In the genomic region with DNA sequence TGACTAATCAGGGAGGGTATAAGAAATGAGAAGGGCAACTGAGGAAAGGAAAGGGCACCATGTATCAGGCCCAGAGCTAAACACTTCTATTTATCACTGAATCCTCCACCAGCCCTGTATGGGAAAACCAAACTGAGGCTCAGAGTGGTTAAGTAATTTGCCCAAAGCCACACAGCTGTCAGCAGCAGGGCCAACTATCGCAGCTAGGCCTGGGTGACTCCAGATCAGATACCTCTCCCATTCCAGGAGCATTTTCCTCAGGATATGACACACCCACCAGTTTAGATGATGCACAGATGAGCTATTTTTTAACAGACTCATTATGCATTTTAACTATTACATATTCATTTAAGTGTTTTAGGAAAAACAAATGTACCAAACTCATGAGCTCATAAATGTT, we compare ENCODE assay signal across 35 cellular contexts. TPM values are rescaled to one million over a fixed set of nuclear protein-coding genes. Genes with fewer than 3 reads are reported as not detected.
A peak's percentile ranks its signal among the peaks of the same experiment; 100 is the strongest.
DNase-seq lines count a peak whose midpoint lies in the region; ATAC-seq lines count a peak whose summit lies in the region.
"Had no signal": no experiment of that assay in that cellular context is flagged by ENCODE, and none has a peak within 500 bp of the region (broad histone marks: within the 10 kb centered on the region; RNA-seq: fewer than 3 reads in every experiment).

No MANE protein-coding gene starts in this region.

- no peak overlapping the region for H3K27ac ChIP-seq in GM23248
- H3K27ac ChIP-seq: left ventricle myocardium inferior, Peyer's patch, prostate gland, thyroid gland, vagina had no signal

- H3K27me3 ChIP-seq in GM23248 (replicated peaks; ENCODE audit: insufficient read depth) = no peaks in the 10 kb centered on the region
- H3K27me3 ChIP-seq: Peyer's patch, thyroid gland, vagina had no signal

- no peaks in the 10 kb centered on the region for H3K79me2 ChIP-seq in GM23248 (ENCODE audit: insufficient read depth)

- H3K36me3 ChIP-seq in GM23248 (ENCODE audit: low read depth) = no peaks in the 10 kb centered on the region
- H3K36me3 ChIP-seq: left ventricle myocardium inferior, Peyer's patch, prostate gland, thyroid gland, vagina had no signal

- H3K4me3 ChIP-seq in GM23248 = no peak overlapping the region
- H3K4me3 ChIP-seq: left ventricle myocardium inferior, Peyer's patch, prostate gland, thyroid gland, vagina had no signal

- peaks cover 12% of the 10 kb centered on the region for H3K36me3 Mint-ChIP-seq in activated naive CD8-positive, alpha-beta T cell
- peaks cover 50% of the 10 kb centered on the region for H3K36me3 Mint-ChIP-seq in activated naive CD8-positive, alpha-beta T cell treated with anti-CD3 and anti-CD28 coated beads for 36 hours
- H3K36me3 Mint-ChIP-seq in activated naive CD8-positive, alpha-beta T cell treated with anti-CD3 and anti-CD28 coated beads, Interleukin-2, amount 50 U/mL, for 24 hours (ENCODE audit: low read depth) = peaks cover 38% of the 10 kb centered on the region
- H3K36me3 Mint-ChIP-seq in stimulated activated effector memory CD8-positive, alpha-beta T cell treated with anti-CD3 and anti-CD28 coated beads, Interleukin-12 subunit alpha, Interleukin-12 subunit beta, amount 100 ng/mL, for 72 hours = peaks cover 28% of the 10 kb centered on the region
- H3K36me3 Mint-ChIP-seq in stimulated activated naive B cell treated with anti-CD40 and anti-IgM and Interleukin-4, amounts not matched to agents 10 μg/mL and 1 μg/mL and 100 μg/mL, for 72 hours = peaks cover 30 to 46% of the 10 kb centered on the region in 2 donors

- no peaks in the 10 kb centered on the region for H3K9me3 Mint-ChIP-seq in activated naive CD8-positive, alpha-beta T cell (ENCODE audit: low read depth)
- peaks cover 10% of the 10 kb centered on the region for H3K9me3 Mint-ChIP-seq in activated naive CD8-positive, alpha-beta T cell treated with anti-CD3 and anti-CD28 coated beads for 36 hours
- peaks cover 8% of the 10 kb centered on the region for H3K9me3 Mint-ChIP-seq in activated naive CD8-positive, alpha-beta T cell treated with anti-CD3 and anti-CD28 coated beads, Interleukin-2, amount 50 U/mL, for 24 hours
- no peaks in the 10 kb centered on the region for H3K9me3 Mint-ChIP-seq in stimulated activated effector memory CD8-positive, alpha-beta T cell treated with anti-CD3 and anti-CD28 coated beads, Interleukin-12 subunit alpha, Interleukin-12 subunit beta, amount 100 ng/mL, for 72 hours
- H3K9me3 Mint-ChIP-seq in stimulated activated naive B cell treated with anti-CD40 and anti-IgM and Interleukin-4, amounts not matched to agents 10 μg/mL and 1 μg/mL and 100 μg/mL, for 72 hours = peaks cover 0 to 2% of the 10 kb centered on the region in 2 donors

- no peaks in the 10 kb centered on the region for H4K20me1 ChIP-seq in GM23248 (ENCODE audit: insufficient read depth)

- no peaks in the 10 kb centered on the region for H3K9me2 ChIP-seq in GM23248 (ENCODE audit: insufficient read depth)

- peaks cover 48% of the 10 kb centered on the region for H3K4me1 Mint-ChIP-seq in activated naive CD8-positive, alpha-beta T cell (ENCODE audit: low read depth)
- peaks cover 37% of the 10 kb centered on the region for H3K4me1 Mint-ChIP-seq in activated naive CD8-positive, alpha-beta T cell treated with anti-CD3 and anti-CD28 coated beads for 36 hours
- peaks cover 29% of the 10 kb centered on the region for H3K4me1 Mint-ChIP-seq in activated naive CD8-positive, alpha-beta T cell treated with anti-CD3 and anti-CD28 coated beads, Interleukin-2, amount 50 U/mL, for 24 hours
- peaks cover 29% of the 10 kb centered on the region for H3K4me1 Mint-ChIP-seq in stimulated activated effector memory CD8-positive, alpha-beta T cell treated with anti-CD3 and anti-CD28 coated beads, Interleukin-12 subunit alpha, Interleukin-12 subunit beta, amount 100 ng/mL, for 72 hours
- H3K4me1 Mint-ChIP-seq in stimulated activated naive B cell treated with anti-CD40 and anti-IgM and Interleukin-4, amounts not matched to agents 10 μg/mL and 1 μg/mL and 100 μg/mL, for 72 hours = peaks cover 20 to 41% of the 10 kb centered on the region in 2 donors
- H3K4me1 Mint-ChIP-seq: endodermal cell, mesothelial cell of epicardium had no signal

- in situ Hi-C loops in GM23248 (cut with MboI) = no loop called here

- no peaks in the 10 kb centered on the region for H3K9me3 ChIP-seq in GM23248 (ENCODE audit: low read depth)
- H3K9me3 ChIP-seq: prostate gland, thyroid gland had no signal

- no peak for ATAC-seq in activated naive CD8-positive, alpha-beta T cell treated with anti-CD3 and anti-CD28 coated beads, Interleukin-2, amount 50 U/mL, for 24 hours
- ATAC-seq in stimulated activated effector memory CD8-positive, alpha-beta T cell treated with anti-CD3 and anti-CD28 coated beads, Interleukin-12 subunit alpha, Interleukin-12 subunit beta, amount 100 ng/mL, for 72 hours = no peak
- no peak for ATAC-seq in stimulated activated naive B cell treated with anti-CD40 and anti-IgM and Interleukin-4, amounts not matched to agents 10 μg/mL and 1 μg/mL and 100 μg/mL, for 72 hours (replicated peaks)
- no peak for ATAC-seq in activated CD4-positive, CD25-positive, alpha-beta regulatory T cell treated with anti-CD3 and anti-CD28 coated beads, Interleukin-2, amount 50 U/mL, for 24 hours
- ATAC-seq: sciatic nerve had no signal

- H3K4me2 ChIP-seq in GM23248 (ENCODE audit: unreplicated experiment) = no peak overlapping the region

- no peak for DNase-seq in activated naive CD8-positive, alpha-beta T cell treated with anti-CD3 and anti-CD28 coated beads for 36 hours
- DNase-seq in GM23248 (peak; percentile 11), DMS79 treated with DMSO at 0.1 percent for 48 hours (lab: John Stamatoyannopoulos, UW) (no peak)
- DNase-seq in activated naive CD8-positive, alpha-beta T cell treated with anti-CD3 and anti-CD28 coated beads, Interleukin-2, amount 50 U/mL, for 24 hours = no peak
- no peak for DNase-seq in stimulated activated effector memory CD8-positive, alpha-beta T cell treated with anti-CD3 and anti-CD28 coated beads, Interleukin-12 subunit alpha, Interleukin-12 subunit beta, amount 100 ng/mL, for 72 hours (ENCODE audit: low spot score in 2 of 2)
- DNase-seq in stimulated activated naive B cell treated with anti-CD40 and anti-IgM and Interleukin-4, amounts not matched to agents 10 μg/mL and 1 μg/mL and 100 μg/mL, for 72 hours = no peak
- DNase-seq: ACHN; activated CD4-positive, alpha-beta T cell treated with anti-CD3 and anti-CD28 coated beads for 1 hour; activated naive CD4-positive, alpha-beta T cell treated with anti-CD3 and anti-CD28 coated beads for 36 hours; amniotic stem cell; Caco-2; DMS53; endodermal cell; GF-D8; H7; left ventricle myocardium inferior; NCI-H1048; NCI-H1694; NCI-H446; NCI-H748 treated with DMSO at 0.1 percent for 48 hours; occipital lobe; Peyer's patch; SIG-M5; stimulated activated CD4-positive, alpha-beta T cell treated with anti-CD3 and anti-CD28 coated beads, Interleukin-12 subunit alpha, Interleukin-12 subunit beta, amount 100 ng/mL, for 4 hours; stimulated activated CD4-positive, alpha-beta T cell treated with anti-CD3 and anti-CD28 coated beads, Interleukin-2, amount 100 ng/mL, for 48 hours; thyroid gland had no signal

- WGBS in GM23248 (ENCODE audit: low coverage in 1 of 2, low lambda C conversion rate in 2 of 2, missing lambda C conversion rate in 2 of 2), 2 experiments = 64 to 86% methylated on average over 1 of the region's 1 CpG

- no peak overlapping the region for H3K9ac ChIP-seq in GM23248

- H2AFZ ChIP-seq in GM23248 = no peak overlapping the region

- peak overlapping the region; percentile 34 for H3K27ac Mint-ChIP-seq in activated naive CD8-positive, alpha-beta T cell
- no peak overlapping the region for H3K27ac Mint-ChIP-seq in activated naive CD8-positive, alpha-beta T cell treated with anti-CD3 and anti-CD28 coated beads for 36 hours
- peak overlapping the region; percentile 60 for H3K27ac Mint-ChIP-seq in activated naive CD8-positive, alpha-beta T cell treated with anti-CD3 and anti-CD28 coated beads, Interleukin-2, amount 50 U/mL, for 24 hours
- peak overlapping the region; percentile 43 for H3K27ac Mint-ChIP-seq in stimulated activated effector memory CD8-positive, alpha-beta T cell treated with anti-CD3 and anti-CD28 coated beads, Interleukin-12 subunit alpha, Interleukin-12 subunit beta, amount 100 ng/mL, for 72 hours
- H3K27ac Mint-ChIP-seq in stimulated activated naive B cell treated with anti-CD40 and anti-IgM and Interleukin-4, amounts not matched to agents 10 μg/mL and 1 μg/mL and 100 μg/mL, for 72 hours = no peak overlapping the region
- H3K27ac Mint-ChIP-seq: activated naive CD4-positive, alpha-beta T cell treated with anti-CD3 and anti-CD28 coated beads for 36 hours; brain; endodermal cell; mesothelial cell of epicardium; T-helper 2 cell treated with Interferon-gamma antibody and Interleukin-4, amounts not matched to agents 5 μg/mL and 100 μg/mL, for 36 hours had no signal

- H3K4me3 Mint-ChIP-seq in activated naive CD8-positive, alpha-beta T cell = no peak overlapping the region
- no peak overlapping the region for H3K4me3 Mint-ChIP-seq in activated naive CD8-positive, alpha-beta T cell treated with anti-CD3 and anti-CD28 coated beads for 36 hours
- H3K4me3 Mint-ChIP-seq in activated naive CD8-positive, alpha-beta T cell treated with anti-CD3 and anti-CD28 coated beads, Interleukin-2, amount 50 U/mL, for 24 hours = no peak overlapping the region
- no peak overlapping the region for H3K4me3 Mint-ChIP-seq in stimulated activated effector memory CD8-positive, alpha-beta T cell treated with anti-CD3 and anti-CD28 coated beads, Interleukin-12 subunit alpha, Interleukin-12 subunit beta, amount 100 ng/mL, for 72 hours
- H3K4me3 Mint-ChIP-seq in stimulated activated naive B cell treated with anti-CD40 and anti-IgM and Interleukin-4, amounts not matched to agents 10 μg/mL and 1 μg/mL and 100 μg/mL, for 72 hours = no peak overlapping the region
- H3K4me3 Mint-ChIP-seq: activated naive CD4-positive, alpha-beta T cell treated with anti-CD3 and anti-CD28 coated beads for 36 hours; brain; dendritic cell treated with granulocyte-macrophage colony-stimulating factor and Interleukin-4, amounts not matched to agents 40 ng/mL and 50 ng/mL, for 4 days; endodermal cell; mesothelial cell of epicardium; T-helper 2 cell treated with Interferon-gamma antibody and Interleukin-4, amounts not matched to agents 5 μg/mL and 100 μg/mL, for 36 hours had no signal

- H3K27me3 Mint-ChIP-seq in activated naive CD8-positive, alpha-beta T cell = no peaks in the 10 kb centered on the region
- H3K27me3 Mint-ChIP-seq in activated naive CD8-positive, alpha-beta T cell treated with anti-CD3 and anti-CD28 coated beads for 36 hours = no peaks in the 10 kb centered on the region
- no peaks in the 10 kb centered on the region for H3K27me3 Mint-ChIP-seq in activated naive CD8-positive, alpha-beta T cell treated with anti-CD3 and anti-CD28 coated beads, Interleukin-2, amount 50 U/mL, for 24 hours
- H3K27me3 Mint-ChIP-seq in stimulated activated naive B cell treated with anti-CD40 and anti-IgM and Interleukin-4, amounts not matched to agents 10 μg/mL and 1 μg/mL and 100 μg/mL, for 72 hours = no peaks in the 10 kb centered on the region
- H3K27me3 Mint-ChIP-seq: brain; dendritic cell treated with granulocyte-macrophage colony-stimulating factor and Interleukin-4, amounts not matched to agents 40 ng/mL and 50 ng/mL, for 4 days had no signal

- H3K4me1 ChIP-seq in GM23248 (ENCODE audit: insufficient read depth) = no peaks in the 10 kb centered on the region
- H3K4me1 ChIP-seq: Caco-2, left ventricle myocardium inferior, Peyer's patch, prostate gland, thyroid gland, vagina had no signal

- H3F3A ChIP-seq in GM23248 (ENCODE audit: insufficient read depth) = no peaks in the 10 kb centered on the region

RNA-seq across cellular contexts. Expression of gene NUP210, which starts 14.5 kb away (rescaled TPM):
- 100 to 1,000 TPM; 127 to 131 TPM for total RNA-seq in activated naive CD8-positive, alpha-beta T cell treated with anti-CD3 and anti-CD28 coated beads for 36 hours
- total RNA-seq in GM23248 (2014; rRNA removed; shearing (Covaris generic)) = under 0.01 TPM in 1 of 2 replicates, not detected in the other
- 0.04 and 0.18 TPM in 2 replicates for polyA plus RNA-seq in GM23248 (2016; fragmentation: Nextera tagmentation; extraction: Ambion mirVana)

Comparison
In these comparisons a context has a peak if more than half of its experiments do, and no peak if none do; other contexts are left out.
1. H3K27ac Mint-ChIP-seq: peak in activated naive CD8-positive, alpha-beta T cell (single experiment), activated naive CD8-positive, alpha-beta T cell treated with anti-CD3 and anti-CD28 coated beads, Interleukin-2, amount 50 U/mL, for 24 hours (single experiment) and stimulated activated effector memory CD8-positive, alpha-beta T cell treated with anti-CD3 and anti-CD28 coated beads, Interleukin-12 subunit alpha, Interleukin-12 subunit beta, amount 100 ng/mL, for 72 hours (single experiment); none in activated naive CD8-positive, alpha-beta T cell treated with anti-CD3 and anti-CD28 coated beads for 36 hours (single experiment) and stimulated activated naive B cell treated with anti-CD40 and anti-IgM and Interleukin-4, amounts not matched to agents 10 μg/mL and 1 μg/mL and 100 μg/mL, for 72 hours (single experiment).
2. RNA of gene NUP210, which starts 14.5 kb away (total RNA-seq): 127 to 131 TPM in activated naive CD8-positive, alpha-beta T cell treated with anti-CD3 and anti-CD28 coated beads for 36 hours; under 0.01 TPM in GM23248; every median in the first group is over 100 times any median in the second.